9 cellular contexts compared by ENCODE assay signal in the genomic region with DNA sequence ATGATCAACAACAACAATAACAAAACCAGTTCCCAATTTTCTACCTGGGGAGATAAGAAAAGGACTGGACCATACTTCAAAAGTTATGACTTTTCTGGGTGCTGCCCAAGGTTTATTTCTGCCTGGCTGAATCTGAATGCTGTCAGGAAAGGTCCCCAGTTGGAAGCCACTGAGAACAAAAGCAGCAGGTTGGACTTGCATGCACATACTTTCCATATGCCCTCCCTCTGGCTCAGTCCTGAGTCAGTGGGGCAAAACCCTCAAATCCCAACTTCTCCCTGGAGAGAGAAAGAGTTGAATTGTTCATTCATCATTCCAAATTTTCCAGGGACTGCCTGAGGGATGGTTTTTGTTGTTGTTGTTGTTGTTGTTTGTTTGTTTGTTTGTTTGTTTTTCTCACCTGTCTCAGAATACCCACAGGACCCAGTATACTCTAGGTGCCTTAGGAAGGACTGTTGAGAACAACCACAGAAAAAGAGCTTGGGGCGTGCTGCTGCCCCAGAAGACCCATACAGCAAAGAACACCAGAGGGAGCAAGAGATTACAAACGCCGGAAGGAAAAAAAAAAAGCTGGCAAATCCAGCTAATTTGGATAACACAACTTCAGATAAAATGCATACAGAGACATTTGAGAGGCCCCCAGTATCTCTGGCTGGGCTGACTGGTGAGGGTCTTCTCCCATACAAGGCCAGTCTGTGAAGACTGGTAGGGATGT.
DNase-seq lines count a peak whose midpoint lies in the region; ATAC-seq and TF ChIP-seq lines count a peak whose summit lies in the region.
"Had no signal": no experiment of that assay in that cellular context is flagged by ENCODE, and none has a peak within 500 bp of the region (broad histone marks: within the 10 kb centered on the region; RNA-seq: fewer than 3 reads in every experiment).

No MANE protein-coding gene starts in this region.

- no peak overlapping the region for H3K9ac ChIP-seq in endodermal cell (ENCODE audit: extremely low read depth, low read length, poor library complexity, severe bottlenecking)

- DNase-seq in GM12865 (ENCODE audit: low read depth), result peak; percentile 10
- DNase-seq in NCI-H460 (ENCODE audit: extremely low read depth, low read depth), result peak; percentile 4
- peak; percentile 65 for DNase-seq in endodermal cell
- no peak for DNase-seq in progenitor cell of endocrine pancreas (ENCODE audit: low spot score, unreplicated experiment)
- DNase-seq in SHP77 treated with DMSO at 0.1 percent for 48 hours (lab: John Stamatoyannopoulos, UW), result no peak
- DNase-seq in Ammon's horn (ENCODE audit: low spot score), result no peak
- DNase-seq: activated gamma-delta T cell treated with Interleukin-2 at 50 U/mL for 16 hours, NCI-H524 treated with DMSO at 0.1 percent for 48 hours had no signal

- WGBS in endodermal cell (ENCODE audit: insufficient coverage in 1 of 2, insufficient read length in 1 of 2), 2 experiments, result 41% methylated on average over 3 of the region's 3 CpGs; no CpG with 5 or more reads in 1 of the 2 experiments

- H3K4me3 Mint-ChIP-seq in endodermal cell, result no peak overlapping the region
- H3K4me3 Mint-ChIP-seq in progenitor cell of endocrine pancreas (ENCODE audit: low read depth), result no peak overlapping the region

- peak; percentile 18 for TF ChIP-seq CTCF in GM12865 (IDR thresholded peaks at IDR 0.05; ENCODE audit: insufficient read depth, low read depth, low read length, missing control alignments)
- peak; percentile 77 for TF ChIP-seq CTCF in endodermal cell (conservative IDR thresholded peaks at IDR 0.05)
- TF ChIP-seq CTCF in progenitor cell of endocrine pancreas (IDR thresholded peaks at IDR 0.05; ENCODE audit: unreplicated experiment), result peak; percentile 55

- H3K27me3 Mint-ChIP-seq in endodermal cell (ENCODE audit: insufficient read depth) (no peaks in the 10 kb centered on the region), progenitor cell of endocrine pancreas (no peaks in the 10 kb centered on the region)

- no peaks in the 10 kb centered on the region for H3K27me3 ChIP-seq in endodermal cell (ENCODE audit: control insufficient read depth, insufficient read depth, low read length, poor library complexity, severe bottlenecking)

- no peaks in the 10 kb centered on the region for H3K4me1 ChIP-seq in endodermal cell (ENCODE audit: control insufficient read depth, insufficient read depth, low read length)

- H3K36me3 ChIP-seq in endodermal cell (ENCODE audit: control insufficient read depth, insufficient read depth, low read length), result no peaks in the 10 kb centered on the region

- H3K27ac ChIP-seq in endodermal cell (ENCODE audit: low read depth, low read length), result no peak overlapping the region

- no peak overlapping the region for H3K27ac Mint-ChIP-seq in endodermal cell
- peak overlapping the region; percentile 17 for H3K27ac Mint-ChIP-seq in progenitor cell of endocrine pancreas

- H3K9me3 Mint-ChIP-seq in endodermal cell (peaks cover 2% of the 10 kb centered on the region), progenitor cell of endocrine pancreas (ENCODE audit: low read depth) (peaks cover 4% of the 10 kb centered on the region)

- no peak for ATAC-seq in HG02870 (IDR thresholded peaks at IDR 0.05; ENCODE audit: unreplicated experiment)

- peaks cover 2% of the 10 kb centered on the region for H3K4me1 Mint-ChIP-seq in endodermal cell
- no peaks in the 10 kb centered on the region for H3K4me1 Mint-ChIP-seq in progenitor cell of endocrine pancreas (ENCODE audit: low read depth)

- H3K9me3 ChIP-seq in endodermal cell (ENCODE audit: control insufficient read depth, low read length), result peaks cover 3% of the 10 kb centered on the region

- H3K36me3 Mint-ChIP-seq in endodermal cell (ENCODE audit: low read depth) (no peaks in the 10 kb centered on the region), progenitor cell of endocrine pancreas (ENCODE audit: insufficient read depth) (no peaks in the 10 kb centered on the region)

- no peak overlapping the region for H3K4me3 ChIP-seq in GM12865 (ENCODE audit: low read depth, low read length)
- no peak overlapping the region for H3K4me3 ChIP-seq in endodermal cell (ENCODE audit: low read length)

Comparison
In these comparisons a context has a peak if more than half of its experiments do, and no peak if none do; other contexts are left out.
1. DNase-seq: peak in GM12865 (single experiment), NCI-H460 (single experiment) and endodermal cell (single experiment); none in progenitor cell of endocrine pancreas (single experiment), SHP77 treated with DMSO at 0.1 percent for 48 hours (single experiment) and Ammon's horn (single experiment).
2. CTCF ChIP-seq: peak in every context shown above with its lines; median percentile 77 in endodermal cell; 55 in progenitor cell of endocrine pancreas; 18 in GM12865.